In the genomic region with DNA sequence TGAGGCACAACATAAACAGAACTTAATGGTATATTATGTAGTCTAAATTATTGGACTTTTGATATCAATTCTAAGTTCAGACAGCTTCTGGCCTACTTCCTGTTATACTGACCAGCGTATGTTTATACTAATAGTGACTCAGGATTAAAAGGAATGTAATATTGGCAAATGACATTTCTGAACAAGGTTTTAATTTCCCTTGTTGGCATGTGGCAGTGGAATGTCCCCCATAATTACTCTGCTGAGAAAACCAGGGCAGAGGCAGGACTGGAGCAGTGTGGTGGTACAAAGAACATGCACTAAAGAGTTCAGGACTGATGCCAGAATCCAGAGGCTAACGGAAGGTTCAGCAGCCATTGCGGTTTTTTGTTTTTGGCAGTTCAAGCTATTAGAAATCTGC, we compare ENCODE assay signal across 21 cellular contexts.
A peak's percentile ranks its signal among the peaks of the same experiment; 100 is the strongest.
DNase-seq lines count a peak whose midpoint lies in the region; FAIRE-seq and TF ChIP-seq lines count a peak whose summit lies in the region.
"Had no signal": no experiment of that assay in that cellular context is flagged by ENCODE, and none has a peak within 500 bp of the region (broad histone marks: within the 10 kb centered on the region; RNA-seq: fewer than 3 reads in every experiment).

No MANE protein-coding gene starts in this region.

- WGBS in esophagus squamous epithelium, 2 donors, result 53% methylated on average over 3 of the region's 3 CpGs
- WGBS in adrenal gland, 4 donors, result 70 to 87% (median 81%) methylated on average over 3 of the region's 3 CpGs

- H3K4me3 ChIP-seq in cardiac fibroblast (replicated peaks in 1 of 2; ENCODE audit: low read depth in 2 of 2, low read length in 2 of 2) (no peak overlapping the region), esophagus squamous epithelium (no peak overlapping the region), adrenal gland (no peak overlapping the region)
- H3K4me3 ChIP-seq: dorsolateral prefrontal cortex, lower lobe of right lung, right lobe of liver, SJCRH30, transverse colon had no signal

- H3K36me3 ChIP-seq in esophagus squamous epithelium (no peaks in the 10 kb centered on the region), adrenal gland (replicated peaks in 1 of 2) (no peaks in the 10 kb centered on the region)
- H3K36me3 ChIP-seq: lower lobe of right lung, right lobe of liver, SJCRH30, transverse colon had no signal

- DNase-seq in AG09319 (ENCODE audit: extremely low read depth, low read depth), result peak; percentile 54
- peak; percentile 37 for DNase-seq in HT1080 (ENCODE audit: low read depth)
- DNase-seq in cardiac fibroblast (ENCODE audit: low read depth in 2 of 2), result peak; percentile 71 to 74
- DNase-seq in lung microvascular endothelial cell (ENCODE audit: low read depth in 2 of 2), result peak; percentile 85 to 86
- no peak for DNase-seq in esophagus squamous epithelium (lab: John Stamatoyannopoulos, UW)
- no peak for DNase-seq in GM19239 (ENCODE audit: insufficient read length, low spot score)
- no peak for DNase-seq in adrenal gland
- no peak for DNase-seq in NCI-H2107 treated with DMSO at 0.1 percent for 48 hours (lab: John Stamatoyannopoulos, UW; ENCODE audit: unreplicated experiment)
- DNase-seq: activated CD4-positive, alpha-beta T cell treated with anti-CD3 and anti-CD28 coated beads, Interleukin-2, amount 50 U/mL, for 4 hours; activated naive CD8-positive, alpha-beta T cell treated with anti-CD3 and anti-CD28 coated beads, Interleukin-2, amount 10 ng/mL, durations not matched to agents 7 days and 5 days; activated T-cell treated with anti-CD3 and anti-CD28 coated beads, Interleukin-2, amount 50 U/mL, for 4 hours; DMS153; dorsolateral prefrontal cortex; lower lobe of right lung; NCI-H1092 treated with DMSO at 0.1 percent for 48 hours; nephron progenitor cell; NK-92 treated with Interleukin-12 subunit alpha and Interleukin-12 subunit beta, amount 100 ng/mL, for 24 hours; right lobe of liver; SJCRH30; stimulated activated CD4-positive, alpha-beta T cell treated with anti-CD3 and anti-CD28 coated beads, Interleukin-4, amount 100 ng/mL, for 24 hours; transverse colon had no signal

- H3K9me3 ChIP-seq in esophagus squamous epithelium (no peaks in the 10 kb centered on the region), adrenal gland (replicated peaks in 1 of 3) (no peaks in the 10 kb centered on the region)
- H3K9me3 ChIP-seq: lower lobe of right lung, right lobe of liver, SJCRH30, transverse colon had no signal

- H3K27me3 ChIP-seq in esophagus squamous epithelium, result no peaks in the 10 kb centered on the region
- no peaks in the 10 kb centered on the region for H3K27me3 ChIP-seq in adrenal gland
- H3K27me3 ChIP-seq: dorsolateral prefrontal cortex, right lobe of liver, SJCRH30, transverse colon had no signal

- peaks cover 0 to 11% (median 0%) of the 10 kb centered on the region in 3 donors for H3K4me1 ChIP-seq in esophagus squamous epithelium
- peaks cover 0 to 7% of the 10 kb centered on the region in 2 donors for H3K4me1 ChIP-seq in adrenal gland (replicated peaks in 1 of 2)
- H3K4me1 ChIP-seq: SJCRH30, transverse colon had no signal

- H3K27ac ChIP-seq in esophagus squamous epithelium, result no peak overlapping the region
- H3K27ac ChIP-seq in adrenal gland, result no peak overlapping the region
- H3K27ac ChIP-seq: lower lobe of right lung, right lobe of liver, SJCRH30, transverse colon had no signal

- no peak for TF ChIP-seq POLR2A in esophagus squamous epithelium (IDR thresholded peaks at IDR 0.05)
- TF ChIP-seq POLR2A in adrenal gland (IDR thresholded peaks at IDR 0.05), result no peak

- intact Hi-C loops in esophagus squamous epithelium (cut with DNase I) (no loop called here), adrenal gland (cut with DNase I) (no loop called here)

- TF ChIP-seq CTCF in AG09319 (IDR thresholded peaks at IDR 0.05; ENCODE audit: low read depth, low read length) (no peak), cardiac fibroblast (IDR thresholded peaks at IDR 0.05; ENCODE audit: low read depth, low read length) (no peak), esophagus squamous epithelium (IDR thresholded peaks at IDR 0.05) (no peak), adrenal gland (IDR thresholded peaks at IDR 0.05) (no peak)

- FAIRE-seq in GM19239 (lab: Jason Lieb, UNC), result no peak

Comparison
In these comparisons a context has a peak if more than half of its experiments do, and no peak if none do; other contexts are left out.
1. DNase-seq: peak in AG09319 (single experiment), HT1080 (single experiment), cardiac fibroblast (2 of 2) and lung microvascular endothelial cell (2 of 2); none in esophagus squamous epithelium (single experiment), GM19239 (single experiment), adrenal gland (0 of 7) and NCI-H2107 treated with DMSO at 0.1 percent for 48 hours (single experiment).